In the genomic region with DNA sequence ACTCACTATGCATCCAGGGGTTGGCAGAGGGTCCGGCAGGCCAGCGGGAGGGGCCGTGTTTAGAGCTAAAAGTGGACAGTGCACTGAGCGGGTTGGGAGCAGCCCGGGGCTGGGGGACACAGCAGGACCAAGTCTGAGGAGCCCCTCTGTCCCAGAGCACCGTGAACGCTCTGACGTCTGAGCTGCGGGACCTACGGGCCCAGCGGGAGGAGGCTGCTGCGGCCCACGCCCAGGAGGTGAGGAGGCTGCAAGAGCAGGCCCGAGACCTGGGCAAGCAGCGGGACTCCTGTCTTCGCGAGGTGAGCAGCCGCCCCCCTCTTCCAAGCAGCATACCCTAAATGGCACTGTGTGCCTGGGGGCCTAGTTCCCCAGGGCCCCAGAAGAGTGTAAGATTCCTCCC, we compare ENCODE assay signal across 35 cellular contexts. TPM values are rescaled to one million over a fixed set of nuclear protein-coding genes. Genes with fewer than 3 reads are reported as not detected.
"Had no signal": no experiment of that assay in that cellular context is flagged by ENCODE, and none has a peak within 500 bp of the region (broad histone marks: within the 10 kb centered on the region; RNA-seq: fewer than 3 reads in every experiment).

No MANE protein-coding gene starts in this region.

- H3K4me1 ChIP-seq: adrenal gland, breast epithelium had no signal

- ATAC-seq: activated naive CD4-positive, alpha-beta T cell treated with anti-CD3 and anti-CD28 coated beads, Interleukin-2, amount 50 U/mL, for 72 hours; activated naive CD8-positive, alpha-beta T cell treated with anti-CD3 and anti-CD28 coated beads, Interleukin-2, amount 50 U/mL, for 24 hours; activated T-cell treated with anti-CD3 and anti-CD28 coated beads, Interleukin-2, amount 50 U/mL, for 4 hours; activated T-cell treated with anti-CD3 and anti-CD28 coated beads, Interleukin-2, amount 50 U/mL, for 72 hours; activated T-helper 17 cell treated with anti-CD3 and anti-CD28 coated beads, Interleukin-2, amount 50 U/mL, for 72 hours; body of pancreas had no signal

- DNase-seq: activated effector memory CD4-positive, alpha-beta T cell treated with anti-CD3 and anti-CD28 coated beads, Interleukin-2, amount 50 U/mL, for 16 hours; activated gamma-delta T cell; activated gamma-delta T cell treated with Interleukin-2 at 50 U/mL for 16 hours; activated naive CD4-positive, alpha-beta T cell; activated naive CD4-positive, alpha-beta T cell treated with anti-CD3 and anti-CD28 coated beads for 36 hours; activated naive CD4-positive, alpha-beta T cell treated with anti-CD3 and anti-CD28 coated beads, Interleukin-2, amount 10 ng/mL, durations not matched to agents 7 days and 5 days; activated naive CD4-positive, alpha-beta T cell treated with anti-CD3 and anti-CD28 coated beads, Interleukin-2, amount 50 U/mL, for 16 hours; activated naive CD4-positive, alpha-beta T cell treated with Interleukin-2 at 50 U/mL for 16 hours; activated naive CD8-positive, alpha-beta T cell treated with anti-CD3 and anti-CD28 coated beads for 36 hours; activated naive CD8-positive, alpha-beta T cell treated with anti-CD3 and anti-CD28 coated beads, Interleukin-2, amount 10 ng/mL, durations not matched to agents 7 days and 5 days; activated naive CD8-positive, alpha-beta T cell treated with anti-CD3 and anti-CD28 coated beads, Interleukin-2, amount 50 U/mL, for 24 hours; activated T-cell treated with anti-CD3 and anti-CD28 coated beads for 4 hours; activated T-cell treated with anti-CD3 and anti-CD28 coated beads, Interleukin-2, amount 50 U/mL, for 1 hour; activated T-cell treated with anti-CD3 and anti-CD28 coated beads, Interleukin-2, amount 50 U/mL, for 24 hours; activated T-cell treated with anti-CD3 and anti-CD28 coated beads, Interleukin-2, amount 50 U/mL, for 4 hours; activated T-cell treated with anti-CD3 and anti-CD28 coated beads, Interleukin-2, amount 50 U/mL, for 48 hours; activated T-cell treated with anti-CD3 and anti-CD28 coated beads, Interleukin-2, amount 50 U/mL, for 72 hours; adrenal gland; amniotic stem cell; amygdala; anterior cingulate cortex; aorta; body of pancreas; brain microvascular endothelial cell; caudate nucleus; central memory CD4-positive, alpha-beta T cell; cerebellar nuclear complex had no signal

- H3K36me3 ChIP-seq: cardiac muscle cell had no signal

- H3K9me3 ChIP-seq: adrenal gland, ascending aorta, body of pancreas, breast epithelium had no signal

- H3K27me3 ChIP-seq: adrenal gland, ascending aorta, body of pancreas, brain microvascular endothelial cell, breast epithelium, cardiac muscle cell had no signal

- H3K4me3 ChIP-seq: adrenal gland, ascending aorta, body of pancreas, breast epithelium, cardiac muscle cell had no signal

- H3K27ac ChIP-seq: adrenal gland, ascending aorta, body of pancreas, brain microvascular endothelial cell, breast epithelium, cardiac muscle cell had no signal

RNA-seq across cellular contexts. Expression of a gene that starts 25.8 kb away (rescaled TPM):
- total RNA-seq: activated naive CD4-positive, alpha-beta T cell treated with anti-CD3 and anti-CD28 coated beads for 36 hours; activated naive CD8-positive, alpha-beta T cell treated with anti-CD3 and anti-CD28 coated beads for 36 hours; activated naive CD8-positive, alpha-beta T cell treated with anti-CD3 and anti-CD28 coated beads, Interleukin-2, amount 10 ng/mL, durations not matched to agents 7 days and 5 days; activated T-helper 1 cell treated with anti-CD3 and anti-CD28 coated beads, Interleukin-12 subunit alpha, Interleukin-12 subunit beta, Interleukin-2, Interleukin-4 antibody, amounts not matched to agents 30 ng/mL and 10 ng/mL and 1 ng/mL, durations not matched to agents 14 hours and 24 hours and 36 hours; activated T-helper 17 cell treated with anti-CD3 and anti-CD28 coated beads, Interleukin-2, amount 50 U/mL, for 72 hours; activated T-helper 2 cell treated with anti-CD3 and anti-CD28 coated beads, Interferon-gamma antibody, Interleukin-2, Interleukin-4, amounts not matched to agents 10 μg/mL and 5 μg/mL and 100 μg/mL, durations not matched to agents 14 hours and 24 hours and 36 hours had no signal

RNA-seq across cellular contexts. Expression of a gene that starts 58.8 kb away (rescaled TPM):
- polyA plus RNA-seq: adipose tissue, adrenal gland, aorta, cardiac muscle cell had no signal
